Comparison of ENCODE assay signal across 8 cellular contexts in genomic region chr5:151020304-151021031, GRCh38. TPM values are rescaled to one million over a fixed set of nuclear protein-coding genes. Genes with fewer than 3 reads are reported as not detected.
DNase-seq lines count a peak whose midpoint lies in the region; ATAC-seq and TF ChIP-seq lines count a peak whose summit lies in the region.

GPX3 (plus strand) TSS chr5:151020591; CDS start chr5:151020655, 64 bp downstream.

- no peaks in the 10 kb centered on the region for H3K9me3 ChIP-seq in Panc1 (ENCODE audit: control insufficient read depth, insufficient read depth, low read depth, low read length)
- no peaks in the 10 kb centered on the region for H3K9me3 ChIP-seq in breast epithelium

- H3K36me3 ChIP-seq in Panc1 (ENCODE audit: control insufficient read depth, insufficient read depth, low read length) (no peaks in the 10 kb centered on the region), breast epithelium (no peaks in the 10 kb centered on the region)

- H3K27me3 ChIP-seq in Panc1 (ENCODE audit: control insufficient read depth, insufficient read depth, low read length) (no peaks in the 10 kb centered on the region), breast epithelium (no peaks in the 10 kb centered on the region)

- ATAC-seq in HG03097 (IDR thresholded peaks at IDR 0.05; ENCODE audit: low FRiP score, unreplicated experiment) (peak; percentile 54), Panc1 (peak; percentile 97), HG02970 (IDR thresholded peaks at IDR 0.05; ENCODE audit: low FRiP score, unreplicated experiment) (no peak)

- no peak for TF ChIP-seq CTCF in Panc1 (IDR thresholded peaks at IDR 0.05)
- TF ChIP-seq CTCF in breast epithelium (IDR thresholded peaks at IDR 0.05): no peak

- 0 out of 2 replicates have a peak, but pooled peaks cover 2% of the 10 kb centered on the region for H3K4me1 ChIP-seq in Panc1 (ENCODE audit: control insufficient read depth, insufficient read depth, low read length)
- peaks cover 0 to 20% of the 10 kb centered on the region in 2 donors for H3K4me1 ChIP-seq in breast epithelium

- H3K27ac ChIP-seq in Panc1 (ENCODE audit: low read length): peak within 1 kb of the TSS; percentile 35; the same call in 1 of the 2 replicates
- peak within 1 kb of the TSS; percentile 86 to 92 for H3K27ac ChIP-seq in breast epithelium

- in situ Hi-C loops in Panc1 (cut with HindIII; ENCODE audit: low pct_unique_long_range_greater_than_20kb, low sequenced_read_pairs): no loop called here

- POLR2A ChIA-PET in Panc1 (lab: Charles Lee): no interaction called here

- TF ChIP-seq POLR2A in breast epithelium (IDR thresholded peaks at IDR 0.05): peak; percentile 86

- DNase-seq in stimulated activated CD4-positive, alpha-beta T cell treated with anti-CD3 and anti-CD28 coated beads, Interleukin-12 subunit alpha, Interleukin-12 subunit beta, amount 100 ng/mL, for 24 hours (ENCODE audit: low read depth in 2 of 2): peak; percentile 10 to 19
- no peak for DNase-seq in stimulated activated CD4-positive, alpha-beta T cell treated with anti-CD3 and anti-CD28 coated beads, Interleukin-2, amount 100 ng/mL, for 48 hours
- DNase-seq in Panc1 (ENCODE audit: low read depth, low spot score) (no peak), breast epithelium (ENCODE audit: low spot score in 2 of 2) (peak; percentile 88 to 90), renal cortical epithelial cell (ENCODE audit: low read depth) (peak; percentile 74)

- intact Hi-C loops in Panc1 (cut with micrococcal nuclease; ENCODE audit: unreplicated experiment): no loop called here
- intact Hi-C loops in breast epithelium (cut with DNase I; ENCODE audit: low total_unique reads): no loop called here

- H3K4me3 ChIP-seq in Panc1 (ENCODE audit: low read depth in 2 of 2, low read length in 2 of 2) (peak within 1 kb of the TSS; percentile 58 to 62), breast epithelium (peak within 1 kb of the TSS; percentile 70 to 84 (median 73)), iPS-11a (ENCODE audit: low read depth, low read length) (peak within 1 kb of the TSS; percentile 59)

- BruUV-seq in Panc1 (replicated peaks; lab: Mats Ljungman, UMichigan): no TSS peak

- CTCF ChIA-PET in Panc1 (lab: Charles Lee): no interaction called here

RNA-seq across cellular contexts. Expression of gene GPX3, which starts in this region (rescaled TPM):
- total RNA-seq in Panc1 (2021; ENCODE audit: unreplicated experiment): 8.5 TPM
- polyA plus RNA-seq in Panc1 (2012; ENCODE audit: insufficient read length): 8.7 TPM
- 1,000 to 10,000 TPM; 1,215 to 5,290 (median 2,830) TPM for total RNA-seq in breast epithelium
- total RNA-seq in renal cortical epithelial cell: 5.2 and 102 TPM in 2 replicates

Comparison
In these comparisons a context has a peak if more than half of its experiments do, and no peak if none do; other contexts are left out.
1. RNA of gene GPX3 (total RNA-seq): 1,215 to 5,290 TPM in breast epithelium; 5.2 to 102 TPM in renal cortical epithelial cell and 8.5 TPM in Panc1 (single experiment); every median in the first group is over 10 times any median in the second.
2. DNase-seq: peak in stimulated activated CD4-positive, alpha-beta T cell treated with anti-CD3 and anti-CD28 coated beads, Interleukin-12 subunit alpha, Interleukin-12 subunit beta, amount 100 ng/mL, for 24 hours (2 of 2), breast epithelium (2 of 2) and renal cortical epithelial cell (single experiment); none in stimulated activated CD4-positive, alpha-beta T cell treated with anti-CD3 and anti-CD28 coated beads, Interleukin-2, amount 100 ng/mL, for 48 hours (0 of 2) and Panc1 (single experiment).
3. Peak in every context shown above with its lines, with median percentiles within 50 percentile points of each other: H3K4me3 ChIP-seq.